17 cellular contexts compared by ENCODE assay signal in genomic region chr10:62911210-62911963, GRCh38.
DNase-seq lines count a peak whose midpoint lies in the region; ATAC-seq and TF ChIP-seq lines count a peak whose summit lies in the region.
"Had no signal": no experiment of that assay in that cellular context is flagged by ENCODE, and none has a peak within 500 bp of the region (broad histone marks: within the 10 kb centered on the region; RNA-seq: fewer than 3 reads in every experiment).

No MANE protein-coding gene starts in this region.

- H3K4me3 ChIP-seq in GM23248 (no peak overlapping the region), SU-DHL-6 (ENCODE audit: insufficient read depth, low read length, poor library complexity, severe bottlenecking) (no peak overlapping the region), iPS DF 6.9 (ENCODE audit: low read length) (no peak overlapping the region)
- H3K4me3 ChIP-seq: sigmoid colon, upper lobe of left lung had no signal

- no peak for ATAC-seq in activated CD8-positive, alpha-beta T cell treated with anti-CD3 and anti-CD28 coated beads for 36 hours
- ATAC-seq: left ventricle myocardium superior had no signal

- H3K36me3 ChIP-seq in GM23248 (ENCODE audit: low read depth) (no peaks in the 10 kb centered on the region), SU-DHL-6 (ENCODE audit: low read length) (no peaks in the 10 kb centered on the region), iPS DF 6.9 (ENCODE audit: control insufficient read depth, insufficient read depth, low read length) (no peaks in the 10 kb centered on the region)
- H3K36me3 ChIP-seq: sigmoid colon, upper lobe of left lung had no signal

- POLR2A ChIA-PET in activated CD8-positive, alpha-beta T cell treated with anti-CD3 and anti-CD28 coated beads for 36 hours (lab: Charles Lee), result no interaction called here

- H4K20me1 ChIP-seq in GM23248 (ENCODE audit: insufficient read depth) (no peaks in the 10 kb centered on the region), SU-DHL-6 (ENCODE audit: low read depth, low read length) (no peaks in the 10 kb centered on the region)

- H3K4me2 ChIP-seq in GM23248 (ENCODE audit: unreplicated experiment), result no peak overlapping the region
- H3K4me2 ChIP-seq in SU-DHL-6 (ENCODE audit: low read depth, low read length, poor library complexity, severe bottlenecking), result peak overlapping the region; percentile 10

- H3K27ac ChIP-seq in GM23248 (no peak overlapping the region), SU-DHL-6 (ENCODE audit: low read depth, low read length) (no peak overlapping the region), iPS DF 6.9 (ENCODE audit: low read length) (no peak overlapping the region)
- H3K27ac ChIP-seq: sigmoid colon, upper lobe of left lung had no signal

- no peaks in the 10 kb centered on the region for H3K9me3 Mint-ChIP-seq in activated CD8-positive, alpha-beta T cell treated with anti-CD3 and anti-CD28 coated beads for 36 hours
- H3K9me3 Mint-ChIP-seq in type B pancreatic cell, result no peaks in the 10 kb centered on the region
- H3K9me3 Mint-ChIP-seq: central memory CD8-positive, alpha-beta T cell had no signal

- H3K4me1 Mint-ChIP-seq in activated CD8-positive, alpha-beta T cell treated with anti-CD3 and anti-CD28 coated beads for 36 hours (ENCODE audit: low read depth), result no peaks in the 10 kb centered on the region
- H3K4me1 Mint-ChIP-seq in type B pancreatic cell (ENCODE audit: unreplicated experiment), result peaks cover 4% of the 10 kb centered on the region
- H3K4me1 Mint-ChIP-seq: central memory CD8-positive, alpha-beta T cell had no signal

- in situ Hi-C loops in GM23248 (cut with MboI), result no loop called here

- DNase-seq in GM23248 (peak; percentile 19), iPS DF 6.9 (ENCODE audit: low read depth, low spot score) (peak; percentile 13), pons (ENCODE audit: low spot score) (peak; percentile 93), MV-4-11 (lab: John Stamatoyannopoulos, UW) (no peak), type B pancreatic cell (ENCODE audit: extremely low spot score, unreplicated experiment) (no peak)
- no peak for DNase-seq in activated CD8-positive, alpha-beta T cell treated with anti-CD3 and anti-CD28 coated beads for 36 hours
- no peak for DNase-seq in activated naive CD4-positive, alpha-beta T cell (lab: John Stamatoyannopoulos, UW)
- DNase-seq: activated T-cell treated with anti-CD3 and anti-CD28 coated beads, Interleukin-2, amount 50 U/mL, for 1 hour; left ventricle myocardium superior; NCI-H2081; NCI-H82; sigmoid colon; stimulated activated CD4-positive, alpha-beta T cell treated with anti-CD3 and anti-CD28 coated beads, Interleukin-2, amount 100 ng/mL, for 48 hours; T-helper 2 cell; upper lobe of left lung had no signal

- H3K27me3 ChIP-seq in GM23248 (replicated peaks; ENCODE audit: insufficient read depth) (no peaks in the 10 kb centered on the region), SU-DHL-6 (ENCODE audit: low read length) (no peaks in the 10 kb centered on the region), iPS DF 6.9 (ENCODE audit: control insufficient read depth, insufficient read depth, low read length) (no peaks in the 10 kb centered on the region)
- H3K27me3 ChIP-seq: sigmoid colon, upper lobe of left lung had no signal

- CTCF ChIA-PET in activated CD8-positive, alpha-beta T cell treated with anti-CD3 and anti-CD28 coated beads for 36 hours (lab: Charles Lee), result no interaction called here

- H3K79me2 ChIP-seq in GM23248 (ENCODE audit: insufficient read depth) (no peaks in the 10 kb centered on the region), SU-DHL-6 (ENCODE audit: insufficient read depth, low read length) (no peaks in the 10 kb centered on the region)

- H3K9me2 ChIP-seq in GM23248 (ENCODE audit: insufficient read depth), result no peaks in the 10 kb centered on the region
- H3K9me2 ChIP-seq in SU-DHL-6 (replicated peaks; ENCODE audit: insufficient read depth, low read length), result no peaks in the 10 kb centered on the region

- no peak overlapping the region for H3K9ac ChIP-seq in GM23248
- H3K9ac ChIP-seq in SU-DHL-6 (ENCODE audit: low read length), result no peak overlapping the region

- H3K4me1 ChIP-seq in GM23248 (ENCODE audit: insufficient read depth) (peaks cover 10% of the 10 kb centered on the region), iPS DF 6.9 (ENCODE audit: control insufficient read depth, insufficient read depth, low read length) (no peaks in the 10 kb centered on the region)
- H3K4me1 ChIP-seq: upper lobe of left lung had no signal

- no peak overlapping the region for H3K4me3 Mint-ChIP-seq in activated CD8-positive, alpha-beta T cell treated with anti-CD3 and anti-CD28 coated beads for 36 hours
- H3K4me3 Mint-ChIP-seq in type B pancreatic cell, result no peak overlapping the region
- H3K4me3 Mint-ChIP-seq: central memory CD8-positive, alpha-beta T cell had no signal

- H3K9me3 ChIP-seq in GM23248 (ENCODE audit: low read depth) (no peaks in the 10 kb centered on the region), SU-DHL-6 (ENCODE audit: insufficient read depth, low read length) (no peaks in the 10 kb centered on the region), iPS DF 6.9 (ENCODE audit: control insufficient read depth, insufficient read depth, low read length) (no peaks in the 10 kb centered on the region)
- H3K9me3 ChIP-seq: sigmoid colon, upper lobe of left lung had no signal

- H3K27ac Mint-ChIP-seq in activated CD8-positive, alpha-beta T cell treated with anti-CD3 and anti-CD28 coated beads for 36 hours, result no peak overlapping the region
- H3K27ac Mint-ChIP-seq in type B pancreatic cell, result no peak overlapping the region

- no peaks in the 10 kb centered on the region for H3K36me3 Mint-ChIP-seq in activated CD8-positive, alpha-beta T cell treated with anti-CD3 and anti-CD28 coated beads for 36 hours (ENCODE audit: low read depth)
- H3K36me3 Mint-ChIP-seq in type B pancreatic cell, result no peaks in the 10 kb centered on the region

- 77 to 78% methylated on average over 11 of the region's 11 CpGs for WGBS in GM23248 (ENCODE audit: low coverage in 1 of 2, low lambda C conversion rate in 2 of 2, missing lambda C conversion rate in 2 of 2), 2 experiments
- WGBS in iPS DF 6.9 (ENCODE audit: insufficient coverage, insufficient read length), result no CpG with 5 or more reads among the region's 11 CpGs

- TF ChIP-seq CTCF in SU-DHL-6 (IDR thresholded peaks at IDR 0.05; ENCODE audit: insufficient read depth, low read length, poor library complexity, severe bottlenecking), result no peak
- TF ChIP-seq CTCF in activated CD8-positive, alpha-beta T cell treated with anti-CD3 and anti-CD28 coated beads for 36 hours (IDR thresholded peaks at IDR 0.05), result no peak
- no peak for TF ChIP-seq CTCF in type B pancreatic cell (conservative IDR thresholded peaks at IDR 0.05)

- H2AFZ ChIP-seq in GM23248 (no peak overlapping the region), SU-DHL-6 (ENCODE audit: low read depth, low read length, severe bottlenecking) (no peak overlapping the region)

- peaks cover 20% of the 10 kb centered on the region for H3K27me3 Mint-ChIP-seq in activated CD8-positive, alpha-beta T cell treated with anti-CD3 and anti-CD28 coated beads for 36 hours
- no peaks in the 10 kb centered on the region for H3K27me3 Mint-ChIP-seq in type B pancreatic cell

- intact Hi-C loops in activated CD8-positive, alpha-beta T cell treated with anti-CD3 and anti-CD28 coated beads for 36 hours (cut with micrococcal nuclease), result no loop called here

- peaks cover 13% of the 10 kb centered on the region for H3F3A ChIP-seq in GM23248 (ENCODE audit: insufficient read depth)
- H3F3A ChIP-seq in SU-DHL-6 (ENCODE audit: insufficient read depth), result no peaks in the 10 kb centered on the region

Comparison
In these comparisons a context has a peak if more than half of its experiments do, and no peak if none do; other contexts are left out.
1. DNase-seq: peak in GM23248 (single experiment), iPS DF 6.9 (single experiment) and pons (single experiment); none in activated CD8-positive, alpha-beta T cell treated with anti-CD3 and anti-CD28 coated beads for 36 hours (single experiment), MV-4-11 (single experiment), type B pancreatic cell (single experiment) and activated naive CD4-positive, alpha-beta T cell (0 of 4).